Comparison of ENCODE assay signal across 8 cellular contexts in the genomic region with DNA sequence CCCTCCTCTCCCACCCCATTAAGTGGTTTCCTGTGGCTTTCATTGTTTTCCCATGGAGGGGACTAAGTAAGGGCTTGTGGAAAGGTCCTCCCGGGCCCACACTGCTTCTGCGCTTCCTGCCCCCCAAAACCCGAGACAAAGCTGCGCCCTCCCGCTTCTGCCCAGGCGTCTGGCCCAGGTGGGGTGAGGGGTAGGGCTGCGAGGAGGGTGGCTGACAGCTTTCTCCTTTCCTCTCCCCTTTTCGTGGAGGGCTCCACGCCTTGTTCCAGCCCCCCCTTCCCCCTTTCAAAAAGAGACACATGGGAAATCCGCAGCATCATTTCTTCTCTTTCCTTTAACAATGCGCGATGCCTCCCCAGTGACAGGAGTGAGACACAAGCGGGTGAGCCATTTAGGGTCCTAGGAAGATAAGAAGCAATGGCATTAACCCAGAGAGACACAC. TPM values are rescaled to one million over a fixed set of nuclear protein-coding genes. Genes with fewer than 3 reads are reported as not detected.
A peak's percentile ranks its signal among the peaks of the same experiment; 100 is the strongest.
DNase-seq lines count a peak whose midpoint lies in the region; ATAC-seq and TF ChIP-seq lines count a peak whose summit lies in the region.

No MANE protein-coding gene starts in this region.

- 0% methylated on average over 11 to 13 of the region's 13 CpGs for WGBS in body of pancreas, 2 donors

- H3K27me3 ChIP-seq in body of pancreas, result no peaks in the 10 kb centered on the region

- intact Hi-C loops in body of pancreas (cut with DNase I), result no loop called here

- peak; percentile 32 for DNase-seq in activated gamma-delta T cell treated with Interleukin-2 at 50 U/mL for 16 hours
- DNase-seq in activated gamma-delta T cell (lab: John Stamatoyannopoulos, UW), result no peak
- DNase-seq in RWPE1 (ENCODE audit: low spot score), result peak; percentile 33
- peak in 3 of 4 donors; percentile 9 to 31 (median 25) for DNase-seq in body of pancreas
- peak; percentile 62 for DNase-seq in islet precursor cell
- DNase-seq in stimulated activated CD4-positive, alpha-beta T cell treated with anti-CD3 and anti-CD28 coated beads, Interleukin-12 subunit alpha, Interleukin-12 subunit beta, amount 100 ng/mL, for 24 hours (ENCODE audit: low read depth in 2 of 2), result peak; percentile 6 to 19
- DNase-seq in cerebellum (ENCODE audit: low spot score), result no peak

- H3K4me3 ChIP-seq in body of pancreas, result peak overlapping the region; percentile 18 to 90

- H3K9me3 ChIP-seq in body of pancreas, result no peaks in the 10 kb centered on the region

- H3K4me1 ChIP-seq in body of pancreas, result peaks cover 46% of the 10 kb centered on the region

- ATAC-seq in HG02970 (IDR thresholded peaks at IDR 0.05; ENCODE audit: low FRiP score, unreplicated experiment) (peak; percentile 27), body of pancreas (peak; percentile 41)

- POLR2A ChIA-PET in RWPE1 (lab: Yijun Ruan, JAX; ENCODE audit: low non-redundant PET), result no interaction called here

- no peak for TF ChIP-seq POLR2A in body of pancreas (IDR thresholded peaks at IDR 0.05)

- H3K36me3 ChIP-seq in body of pancreas (replicated peaks in 1 of 2; ENCODE audit: insufficient read depth in 1 of 2, low read depth in 2 of 2), result no peaks in the 10 kb centered on the region

- TF ChIP-seq CTCF in RWPE1 (conservative IDR thresholded peaks at IDR 0.05; ENCODE audit: low read depth), result no peak
- TF ChIP-seq CTCF in body of pancreas (IDR thresholded peaks at IDR 0.05), result no peak

- CTCF ChIA-PET in RWPE1 (lab: Yijun Ruan, JAX), result interaction anchor here (0.5 to 3.5 kb wide), 15 partner anchors 11 to 835 kb away, joined by 3 to 21 read pairs (median 4); no protein-coding TSS in a partner anchor

- peak overlapping the region; percentile 88 for H3K27ac ChIP-seq in RWPE1
- H3K27ac ChIP-seq in body of pancreas, result peak overlapping the region; percentile 88 to 97 (median 93)

RNA-seq across cellular contexts. Expression of a gene that starts 0.6 kb away (rescaled TPM):
- total RNA-seq in body of pancreas (10 to 100 TPM; 15.8 to 28.7 TPM), cerebellum (77.0 TPM)

Comparison
In these comparisons a context has a peak if more than half of its experiments do, and no peak if none do; other contexts are left out.
1. DNase-seq: peak in activated gamma-delta T cell treated with Interleukin-2 at 50 U/mL for 16 hours (single experiment), RWPE1 (single experiment), body of pancreas (3 of 4), islet precursor cell (single experiment) and stimulated activated CD4-positive, alpha-beta T cell treated with anti-CD3 and anti-CD28 coated beads, Interleukin-12 subunit alpha, Interleukin-12 subunit beta, amount 100 ng/mL, for 24 hours (2 of 2); none in activated gamma-delta T cell (single experiment) and cerebellum (single experiment).